In genomic region chr16:15649311-15649710, GRCh38 we compare ENCODE assay signal across 1 cellular context.
A peak's percentile ranks its signal among the peaks of the same experiment; 100 is the strongest.
TF ChIP-seq lines count a peak whose summit lies in the region.

No MANE protein-coding gene starts in this region.

TF ChIP-seq in HepG2, 621 proteins besides CTCF, POLR2A, EP300 and RAD21:
- TF ChIP-seq ZNF772 (CRISPR knock-in tag; IDR thresholded peaks at IDR 0.05), result peak; percentile 4; the same call in 1 of the 2 replicates
- 0 out of 2 replicates have a peak, but pooled peaks have one; percentile 11 for TF ChIP-seq ELF4 (CRISPR knock-in tag; IDR thresholded peaks at IDR 0.05; ENCODE audit: borderline replicate concordance)
- TF ChIP-seq ZSCAN25 (CRISPR knock-in tag; IDR thresholded peaks at IDR 0.05), result 0 out of 2 replicates have a peak, but pooled peaks have one; percentile 1
- peak; percentile 72 for TF ChIP-seq ZNF460 (CRISPR knock-in tag; IDR thresholded peaks at IDR 0.05; ENCODE audit: borderline replicate concordance)
- 0 out of 2 replicates have a peak, but pooled peaks have one; percentile 41 for TF ChIP-seq ZNF646 (CRISPR knock-in tag; IDR thresholded peaks at IDR 0.05)
- TF ChIP-seq TEAD3 (CRISPR knock-in tag; optimal IDR thresholded peaks at IDR 0.05; ENCODE audit: borderline replicate concordance), result peak; percentile 10
- 0 out of 2 replicates have a peak, but pooled peaks have one; percentile 9 for TF ChIP-seq ZNF274 (CRISPR knock-in tag; IDR thresholded peaks at IDR 0.05)
- TF ChIP-seq ZNF138 (CRISPR knock-in tag; IDR thresholded peaks at IDR 0.05; ENCODE audit: low read depth), result 0 out of 2 replicates have a peak, but pooled peaks have one; percentile 17
- TF ChIP-seq NAIF1 (CRISPR knock-in tag; IDR thresholded peaks at IDR 0.05; ENCODE audit: borderline replicate concordance), result peak; percentile 35; the same call in 1 of the 2 replicates
- 0 out of 2 replicates have a peak, but pooled peaks have one; percentile 28 for TF ChIP-seq ZNF552 (CRISPR knock-in tag; IDR thresholded peaks at IDR 0.05; ENCODE audit: borderline replicate concordance)
TF ChIP-seq in HepG2: peak in this region for 10; not testable (repeated sequence) for 611.
